In genomic region chr16:31001507-31002251, GRCh38 we compare ENCODE assay signal across 21 cellular contexts. TPM values are rescaled to one million over a fixed set of nuclear protein-coding genes. Genes with fewer than 3 reads are reported as not detected.
A peak's percentile ranks its signal among the peaks of the same experiment; 100 is the strongest.
DNase-seq lines count a peak whose midpoint lies in the region; ATAC-seq and TF ChIP-seq lines count a peak whose summit lies in the region.
"Had no signal": no experiment of that assay in that cellular context is flagged by ENCODE, and none has a peak within 500 bp of the region (broad histone marks: within the 10 kb centered on the region; RNA-seq: fewer than 3 reads in every experiment).

No MANE protein-coding gene starts in this region.

- H3K4me2 ChIP-seq in smooth muscle cell = no peak overlapping the region

- TF ChIP-seq POLR2A in adrenal gland (IDR thresholded peaks at IDR 0.05) (no peak), esophagus squamous epithelium (IDR thresholded peaks at IDR 0.05) (no peak)

- H3F3A ChIP-seq in smooth muscle cell (ENCODE audit: low read depth) = peaks cover 11% of the 10 kb centered on the region

- H3K4me1 ChIP-seq in adrenal gland (replicated peaks in 1 of 2) = peaks cover 15 to 17% of the 10 kb centered on the region in 2 donors
- peaks cover 31 to 71% (median 36%) of the 10 kb centered on the region in 3 donors for H3K4me1 ChIP-seq in esophagus squamous epithelium
- peaks cover 4% of the 10 kb centered on the region for H3K4me1 ChIP-seq in smooth muscle cell (ENCODE audit: low read depth)

- no peak overlapping the region for H2AFZ ChIP-seq in smooth muscle cell (ENCODE audit: low read depth)

- ATAC-seq in HG02852 (IDR thresholded peaks at IDR 0.05; ENCODE audit: unreplicated experiment) (no peak), HG02588 (IDR thresholded peaks at IDR 0.05; ENCODE audit: unreplicated experiment) (no peak)
- ATAC-seq: gastrocnemius medialis; HCT116; naive thymus-derived CD8-positive, alpha-beta T cell; SK-N-SH treated with all-trans-retinoic acid at 6 μM for 48 hours; stimulated activated naive B cell treated with anti-CD40 and anti-IgM and Interleukin-4, amounts not matched to agents 10 μg/mL and 1 μg/mL and 100 μg/mL, for 72 hours had no signal

- H3K36me3 ChIP-seq in adrenal gland (replicated peaks in 1 of 2) = no peaks in the 10 kb centered on the region
- no peaks in the 10 kb centered on the region for H3K36me3 ChIP-seq in esophagus squamous epithelium
- no peaks in the 10 kb centered on the region for H3K36me3 ChIP-seq in smooth muscle cell (ENCODE audit: low read depth)
- H3K36me3 ChIP-seq: gastrocnemius medialis, thyroid gland had no signal

- no peak overlapping the region for H3K27ac ChIP-seq in adrenal gland
- H3K27ac ChIP-seq in esophagus squamous epithelium = peak overlapping the region; percentile 38 to 82 (median 78)
- peak overlapping the region; percentile 72 for H3K27ac ChIP-seq in smooth muscle cell (ENCODE audit: low read depth)
- H3K27ac ChIP-seq: gastrocnemius medialis, thyroid gland had no signal

- H3K27me3 ChIP-seq in adrenal gland = no peaks in the 10 kb centered on the region
- peaks cover 0 to 6% (median 0%) of the 10 kb centered on the region in 4 donors for H3K27me3 ChIP-seq in esophagus squamous epithelium
- H3K27me3 ChIP-seq in smooth muscle cell (ENCODE audit: low read depth) = no peaks in the 10 kb centered on the region
- H3K27me3 ChIP-seq: dorsolateral prefrontal cortex had no signal

- no peaks in the 10 kb centered on the region for H3K79me2 ChIP-seq in smooth muscle cell (ENCODE audit: low read depth)

- intact Hi-C loops in adrenal gland (cut with DNase I) = no loop called here
- intact Hi-C loops in esophagus squamous epithelium (cut with DNase I) = no loop called here

- H3K4me3 ChIP-seq in adrenal gland = no peak overlapping the region
- peak overlapping the region in 3 of 4 donors; percentile 23 to 43 (median 34) for H3K4me3 ChIP-seq in esophagus squamous epithelium
- no peak overlapping the region for H3K4me3 ChIP-seq in smooth muscle cell
- H3K4me3 ChIP-seq: gastrocnemius medialis, thyroid gland had no signal

- no peaks in the 10 kb centered on the region for H3K9me3 ChIP-seq in adrenal gland (replicated peaks in 1 of 3)
- no peaks in the 10 kb centered on the region for H3K9me3 ChIP-seq in esophagus squamous epithelium
- no peaks in the 10 kb centered on the region for H3K9me3 ChIP-seq in smooth muscle cell (replicated peaks; ENCODE audit: low read depth)
- H3K9me3 ChIP-seq: gastrocnemius medialis, thyroid gland had no signal

- 38 to 46% (median 42%) methylated on average over 16 of the region's 16 CpGs for WGBS in adrenal gland, 4 donors
- 21 to 45% methylated on average over 13 to 14 of the region's 16 CpGs for WGBS in esophagus squamous epithelium, 2 donors
- WGBS in smooth muscle cell (ENCODE audit: low lambda C conversion rate) = 91% methylated on average over 16 of the region's 16 CpGs

- DNase-seq in adrenal gland (peak in 5 of 7 donors; percentile 60 to 75 (median 63)), esophagus squamous epithelium (lab: John Stamatoyannopoulos, UW) (no peak), smooth muscle cell (lab: John Stamatoyannopoulos, UW; ENCODE audit: unreplicated experiment) (no peak)
- DNase-seq: activated B cell treated with CpG ODN at 0.5 μM for 24 hours; activated CD4-positive, alpha-beta memory T cell treated with anti-CD3 and anti-CD28 coated beads, Interleukin-2, amount 10 ng/mL, durations not matched to agents 7 days and 5 days; activated T-cell treated with anti-CD3 and anti-CD28 coated beads for 4 hours; DMS 273 treated with DMSO at 0.1 percent for 48 hours; gastrocnemius medialis; mesendoderm; naive thymus-derived CD8-positive, alpha-beta T cell; NCI-H1417; NCI-H2107; NCI-H524; stimulated activated CD4-positive, alpha-beta T cell treated with anti-CD3 and anti-CD28 coated beads, Interleukin-1b, Interleukin-23, amount 100 ng/mL, for 48 hours; stimulated activated naive B cell treated with anti-CD40 and anti-IgM and Interleukin-4, amounts not matched to agents 10 μg/mL and 1 μg/mL and 100 μg/mL, for 72 hours; thyroid gland had no signal

- no peaks in the 10 kb centered on the region for H4K20me1 ChIP-seq in smooth muscle cell (ENCODE audit: low read depth)

- TF ChIP-seq CTCF in adrenal gland (IDR thresholded peaks at IDR 0.05) (no peak), esophagus squamous epithelium (IDR thresholded peaks at IDR 0.05) (no peak), smooth muscle cell (IDR thresholded peaks at IDR 0.05; ENCODE audit: borderline replicate concordance, insufficient read depth, poor library complexity, severe bottlenecking) (no peak)

- no peak overlapping the region for H3K9ac ChIP-seq in smooth muscle cell (ENCODE audit: low read depth)

RNA-seq across cellular contexts. Expression of gene STX1B, which starts 8.8 kb away (rescaled TPM):
- total RNA-seq in adrenal gland (1 to 10 TPM in 5 of 8 donors, under 1 TPM in 1, not detected in 2; 0.57 to 2.5 (median 2.0) TPM), esophagus squamous epithelium (1 to 10 TPM in 1 of 4 donors, under 1 TPM in 3; 0.06 to 1.5 (median 0.20) TPM), smooth muscle cell (0.72 and 1.4 TPM in 2 replicates)
- polyA plus RNA-seq in adrenal gland (1 to 10 TPM in 2 of 3 donors, under 1 TPM in 1; 0.71 to 5.3 (median 1.2) TPM), smooth muscle cell (1.0 and 2.1 TPM in 2 replicates)

RNA-seq across cellular contexts. Expression of gene HSD3B7, which starts 16.7 kb away (rescaled TPM):
- total RNA-seq in adrenal gland = 10 to 100 TPM; 26.1 to 78.8 (median 39.2) TPM
- polyA plus RNA-seq in adrenal gland = 10 to 100 TPM; 11.1 to 46.3 (median 24.3) TPM
- total RNA-seq in esophagus squamous epithelium = 10 to 100 TPM in 1 of 4 donors, 1 to 10 TPM in 3; 6.9 to 17.0 (median 8.8) TPM
- total RNA-seq in smooth muscle cell = 5.5 and 10.8 TPM in 2 replicates
- 15.1 and 15.5 TPM in 2 replicates for polyA plus RNA-seq in smooth muscle cell

RNA-seq across cellular contexts. Expression of gene STX4, which starts 31.7 kb away (rescaled TPM):
- total RNA-seq in adrenal gland = 10 to 100 TPM; 25.0 to 99.5 (median 51.0) TPM
- polyA plus RNA-seq in adrenal gland = 100 to 1,000 TPM in 2 of 3 donors, 10 to 100 TPM in 1; 48.4 to 225 (median 152) TPM
- 10 to 100 TPM; 19.0 to 35.9 (median 25.1) TPM for total RNA-seq in esophagus squamous epithelium
- 14.4 and 23.1 TPM in 2 replicates for total RNA-seq in smooth muscle cell
- 50.6 and 60.2 TPM in 2 replicates for polyA plus RNA-seq in smooth muscle cell

RNA-seq across cellular contexts. Expression of gene SETD1A, which starts 44.1 kb away (rescaled TPM):
- total RNA-seq in adrenal gland (10 to 100 TPM in 6 of 8 donors, 1 to 10 TPM in 2; 6.0 to 23.0 (median 12.8) TPM), esophagus squamous epithelium (1 to 10 TPM; 3.5 to 8.0 (median 5.4) TPM), smooth muscle cell (1.9 and 2.9 TPM in 2 replicates)
- polyA plus RNA-seq in adrenal gland (10 to 100 TPM in 2 of 3 donors, 1 to 10 TPM in 1; 8.7 to 40.1 (median 19.1) TPM), smooth muscle cell (1.2 and 3.3 TPM in 2 replicates)

RNA-seq across cellular contexts. Expression of gene ORAI3, which starts 52.8 kb away (rescaled TPM):
- total RNA-seq in adrenal gland = 100 to 1,000 TPM in 1 of 8 donors, 10 to 100 TPM in 7; 25.6 to 101 (median 88.5) TPM
- 10 to 100 TPM; 19.5 to 60.5 (median 45.8) TPM for polyA plus RNA-seq in adrenal gland
- total RNA-seq in esophagus squamous epithelium = 10 to 100 TPM in 3 of 4 donors, 1 to 10 TPM in 1; 4.0 to 28.6 (median 18.0) TPM
- total RNA-seq in smooth muscle cell = 33.7 and 34.9 TPM in 2 replicates
- polyA plus RNA-seq in smooth muscle cell = 39.4 and 44.0 TPM in 2 replicates

Comparison
In these comparisons a context has a peak if more than half of its experiments do, and no peak if none do; other contexts are left out.
1. DNase-seq: peak in adrenal gland (5 of 7); none in esophagus squamous epithelium (single experiment) and smooth muscle cell (single experiment).
2. H3K27ac ChIP-seq: peak in esophagus squamous epithelium (4 of 4) and smooth muscle cell (single experiment); none in adrenal gland (0 of 5).
3. H3K4me3 ChIP-seq: peak in esophagus squamous epithelium (3 of 4); none in adrenal gland (0 of 4) and smooth muscle cell (single experiment).